In genomic region chr6:140636698-140637402, GRCh38 we compare ENCODE assay signal across 8 cellular contexts.
DNase-seq lines count a peak whose midpoint lies in the region; ATAC-seq and TF ChIP-seq lines count a peak whose summit lies in the region.

No MANE protein-coding gene starts in this region.

- no peak overlapping the region for H3K4me3 ChIP-seq in OCI-LY1 (ENCODE audit: low read depth, low read length, poor library complexity, severe bottlenecking)
- no peak overlapping the region for H3K4me3 ChIP-seq in mesodermal cell (ENCODE audit: extremely low read depth, insufficient read depth, low read length, poor library complexity, severe bottlenecking)
- no peak overlapping the region for H3K4me3 ChIP-seq in adrenal gland
- no peak overlapping the region for H3K4me3 ChIP-seq in thyroid gland (replicated peaks in 1 of 3)

- TF ChIP-seq POLR2A in adrenal gland (IDR thresholded peaks at IDR 0.05), result no peak
- no peak for TF ChIP-seq POLR2A in thyroid gland (IDR thresholded peaks at IDR 0.05)

- H3K9me2 ChIP-seq in OCI-LY1 (ENCODE audit: low read depth, low read length), result no peaks in the 10 kb centered on the region

- H4K20me1 ChIP-seq in OCI-LY1 (ENCODE audit: insufficient read depth, low read length), result no peaks in the 10 kb centered on the region

- 78 to 83% methylated on average over 1 to 2 of the region's 4 CpGs for WGBS in mesodermal cell (ENCODE audit: insufficient coverage in 2 of 2), 2 experiments
- WGBS in adrenal gland, 4 donors, result 72 to 83% (median 79%) methylated on average over 4 of the region's 4 CpGs
- whole genome bisulfite sequencing in thyroid gland, 2 donors, result 47 to 63% methylated on average over 4 of the region's 4 CpGs

- H3K4me1 ChIP-seq in OCI-LY1 (ENCODE audit: insufficient read depth, low read length, severe bottlenecking) (peaks cover 17% of the 10 kb centered on the region), mesodermal cell (ENCODE audit: control insufficient read depth, insufficient read depth, low read length, poor library complexity, severe bottlenecking) (no peaks in the 10 kb centered on the region), adrenal gland (replicated peaks in 1 of 2) (no peaks in the 10 kb centered on the region), thyroid gland (no peaks in the 10 kb centered on the region)

- H3K36me3 ChIP-seq in OCI-LY1 (ENCODE audit: insufficient read depth, low read length), result no peaks in the 10 kb centered on the region
- no peaks in the 10 kb centered on the region for H3K36me3 ChIP-seq in mesodermal cell (ENCODE audit: control insufficient read depth, insufficient read depth, low read length)
- H3K36me3 ChIP-seq in adrenal gland (replicated peaks in 1 of 2), result no peaks in the 10 kb centered on the region
- no peaks in the 10 kb centered on the region for H3K36me3 ChIP-seq in thyroid gland

- no peak overlapping the region for H3K27ac ChIP-seq in OCI-LY1 (ENCODE audit: low read depth, low read length, poor library complexity, severe bottlenecking)
- peak overlapping the region; percentile 65 for H3K27ac ChIP-seq in mesodermal cell (ENCODE audit: low read depth, low read length, severe bottlenecking)
- H3K27ac ChIP-seq in adrenal gland, result no peak overlapping the region
- no peak overlapping the region for H3K27ac ChIP-seq in thyroid gland

- TF ChIP-seq CTCF in OCI-LY1 (IDR thresholded peaks at IDR 0.05; ENCODE audit: low read length) (no peak), adrenal gland (IDR thresholded peaks at IDR 0.05) (no peak), thyroid gland (IDR thresholded peaks at IDR 0.05) (no peak)

- DNase-seq in H4 (ENCODE audit: low spot score) (no peak), adrenal gland (no peak), thyroid gland (no peak)

- peak; percentile 55 for ATAC-seq in GM18861 (IDR thresholded peaks at IDR 0.05; ENCODE audit: unreplicated experiment)
- ATAC-seq in HG02870 (IDR thresholded peaks at IDR 0.05; ENCODE audit: unreplicated experiment), result peak; percentile 25
- no peak for ATAC-seq in GM21717 (IDR thresholded peaks at IDR 0.05; ENCODE audit: unreplicated experiment)

- H3K9me3 ChIP-seq in OCI-LY1 (ENCODE audit: low read length) (no peaks in the 10 kb centered on the region), mesodermal cell (ENCODE audit: control insufficient read depth, low read length) (no peaks in the 10 kb centered on the region), adrenal gland (replicated peaks in 1 of 3) (no peaks in the 10 kb centered on the region), thyroid gland (no peaks in the 10 kb centered on the region)

- intact Hi-C loops in adrenal gland (cut with DNase I) (no loop called here), thyroid gland (cut with DNase I) (no loop called here)

- 0 out of 2 replicates have a peak overlapping the region, but pooled peaks have one; percentile 7 for H2AFZ ChIP-seq in OCI-LY1 (ENCODE audit: low read length)

- H3K79me2 ChIP-seq in OCI-LY1 (ENCODE audit: insufficient read depth, low read length), result no peaks in the 10 kb centered on the region

- H3K9ac ChIP-seq in OCI-LY1 (ENCODE audit: low read length), result no peak overlapping the region

- no peaks in the 10 kb centered on the region for H3F3A ChIP-seq in OCI-LY1 (ENCODE audit: insufficient read depth, low read length)

- H3K27me3 ChIP-seq in OCI-LY1 (ENCODE audit: insufficient read depth, low read length), result no peaks in the 10 kb centered on the region
- H3K27me3 ChIP-seq in adrenal gland, result no peaks in the 10 kb centered on the region
- H3K27me3 ChIP-seq in thyroid gland, result no peaks in the 10 kb centered on the region

- H3K4me2 ChIP-seq in OCI-LY1 (ENCODE audit: low read length), result peak overlapping the region; percentile 38
